Comparison of ENCODE assay signal across 4 cellular contexts in the genomic region with DNA sequence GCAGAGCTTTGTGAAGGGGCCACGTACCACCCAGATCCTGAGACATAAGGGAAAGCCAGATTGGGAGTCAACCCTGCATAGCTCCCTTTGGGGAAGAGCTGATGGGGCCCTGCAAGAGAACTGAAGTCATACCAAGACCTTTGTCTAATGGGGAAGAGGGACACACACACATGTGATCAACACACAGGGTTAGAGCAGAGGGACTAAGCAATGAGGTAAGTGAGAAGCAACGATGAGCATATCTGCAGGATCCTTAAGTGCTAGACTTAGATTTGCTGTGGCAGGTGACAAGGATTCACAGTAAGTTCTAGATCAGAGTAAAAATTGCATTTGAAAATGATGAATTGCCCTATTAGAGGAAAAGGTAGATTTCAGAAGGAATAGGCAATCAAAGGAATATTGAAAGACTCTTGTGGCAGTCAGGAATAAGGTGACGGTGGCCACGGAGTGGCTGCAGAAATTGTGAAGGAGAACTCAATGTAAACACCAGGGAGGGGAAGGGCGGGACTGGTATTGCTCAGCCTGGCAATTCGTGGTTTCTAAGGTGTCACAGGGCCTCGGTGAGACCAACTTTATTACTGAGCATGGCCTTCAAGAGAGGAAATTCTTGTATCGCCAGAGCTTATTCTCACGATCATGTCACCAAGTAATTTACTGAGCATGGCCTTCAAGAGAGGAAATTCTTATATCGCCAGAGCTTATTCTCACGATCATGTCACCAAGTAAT. TPM values are rescaled to one million over a fixed set of nuclear protein-coding genes. Genes with fewer than 3 reads are reported as not detected.
"Had no signal": no experiment of that assay in that cellular context is flagged by ENCODE, and none has a peak within 500 bp of the region (broad histone marks: within the 10 kb centered on the region; RNA-seq: fewer than 3 reads in every experiment).

No MANE protein-coding gene starts in this region.

RNA-seq across cellular contexts. Expression of a gene that starts 4.5 kb away (rescaled TPM):
- total RNA-seq: activated T-helper 17 cell treated with anti-CD3 and anti-CD28 coated beads, Interleukin-2, amount 50 U/mL, for 72 hours; mammary epithelial cell; smooth muscle cell; T-helper 1 cell treated with Interleukin-12 subunit alpha and Interleukin-12 subunit beta and Interleukin-4 antibody, amounts not matched to agents 30 ng/mL and 1 ng/mL, for 36 hours had no signal

RNA-seq across cellular contexts. Expression of a gene that starts 39.9 kb away (rescaled TPM):
- total RNA-seq: activated T-helper 17 cell treated with anti-CD3 and anti-CD28 coated beads, Interleukin-2, amount 50 U/mL, for 72 hours; mammary epithelial cell; smooth muscle cell; T-helper 1 cell treated with Interleukin-12 subunit alpha and Interleukin-12 subunit beta and Interleukin-4 antibody, amounts not matched to agents 30 ng/mL and 1 ng/mL, for 36 hours had no signal
